8 cellular contexts compared by ENCODE assay signal in genomic region chr14:91154851-91155625, GRCh38. TPM values are rescaled to one million over a fixed set of nuclear protein-coding genes. Genes with fewer than 3 reads are reported as not detected.
DNase-seq lines count a peak whose midpoint lies in the region; ATAC-seq and TF ChIP-seq lines count a peak whose summit lies in the region.

No MANE protein-coding gene starts in this region.

- H3K4me1 Mint-ChIP-seq in activated naive CD4-positive, alpha-beta T cell treated with anti-CD3 and anti-CD28 coated beads for 36 hours (ENCODE audit: low read depth): peaks cover 4% of the 10 kb centered on the region
- peaks cover 11% of the 10 kb centered on the region for H3K4me1 Mint-ChIP-seq in activated naive CD4-positive, alpha-beta T cell treated with anti-CD3 and anti-CD28 coated beads, Interleukin-2, amount 10 ng/mL, durations not matched to agents 7 days and 5 days

- ATAC-seq in sciatic nerve: no peak

- DNase-seq in activated naive CD4-positive, alpha-beta T cell treated with anti-CD3 and anti-CD28 coated beads for 36 hours: peak; percentile 13
- DNase-seq in activated naive CD4-positive, alpha-beta T cell treated with anti-CD3 and anti-CD28 coated beads, Interleukin-2, amount 10 ng/mL, durations not matched to agents 7 days and 5 days: no peak
- peak; percentile 8 for DNase-seq in NCI-H2196 treated with DMSO at 0.1 percent for 48 hours (lab: John Stamatoyannopoulos, UW; ENCODE audit: unreplicated experiment)
- peak; percentile 55 to 73 for DNase-seq in cardiac fibroblast (ENCODE audit: low read depth in 2 of 2)
- DNase-seq in myocyte (ENCODE audit: low read depth): peak; percentile 66
- no peak for DNase-seq in caudate nucleus (lab: John Stamatoyannopoulos, UW)
- no peak for DNase-seq in sciatic nerve (ENCODE audit: low spot score)
- DNase-seq in central memory CD4-positive, alpha-beta T cell: no peak

- no peaks in the 10 kb centered on the region for H3K27me3 Mint-ChIP-seq in activated naive CD4-positive, alpha-beta T cell treated with anti-CD3 and anti-CD28 coated beads for 36 hours (ENCODE audit: low read depth)
- no peaks in the 10 kb centered on the region for H3K27me3 Mint-ChIP-seq in activated naive CD4-positive, alpha-beta T cell treated with anti-CD3 and anti-CD28 coated beads, Interleukin-2, amount 10 ng/mL, durations not matched to agents 7 days and 5 days

- H3K9me3 Mint-ChIP-seq in activated naive CD4-positive, alpha-beta T cell treated with anti-CD3 and anti-CD28 coated beads for 36 hours: no peaks in the 10 kb centered on the region
- H3K9me3 Mint-ChIP-seq in activated naive CD4-positive, alpha-beta T cell treated with anti-CD3 and anti-CD28 coated beads, Interleukin-2, amount 10 ng/mL, durations not matched to agents 7 days and 5 days: no peaks in the 10 kb centered on the region

- H3K4me3 ChIP-seq in cardiac fibroblast (replicated peaks in 1 of 2; ENCODE audit: low read depth in 2 of 2, low read length in 2 of 2): no peak overlapping the region

- TF ChIP-seq CTCF in cardiac fibroblast (IDR thresholded peaks at IDR 0.05; ENCODE audit: low read depth, low read length): no peak

- H3K4me3 Mint-ChIP-seq in activated naive CD4-positive, alpha-beta T cell treated with anti-CD3 and anti-CD28 coated beads for 36 hours: no peak overlapping the region
- H3K4me3 Mint-ChIP-seq in activated naive CD4-positive, alpha-beta T cell treated with anti-CD3 and anti-CD28 coated beads, Interleukin-2, amount 10 ng/mL, durations not matched to agents 7 days and 5 days: no peak overlapping the region

- no peak overlapping the region for H3K27ac Mint-ChIP-seq in activated naive CD4-positive, alpha-beta T cell treated with anti-CD3 and anti-CD28 coated beads for 36 hours
- H3K27ac Mint-ChIP-seq in activated naive CD4-positive, alpha-beta T cell treated with anti-CD3 and anti-CD28 coated beads, Interleukin-2, amount 10 ng/mL, durations not matched to agents 7 days and 5 days: no peak overlapping the region

- intact Hi-C loops in activated naive CD4-positive, alpha-beta T cell treated with anti-CD3 and anti-CD28 coated beads for 36 hours (cut with micrococcal nuclease): no loop called here
- intact Hi-C loops in sciatic nerve (cut with DNase I): no loop called here

- CTCF ChIA-PET in activated naive CD4-positive, alpha-beta T cell treated with anti-CD3 and anti-CD28 coated beads for 36 hours (lab: Charles Lee): interaction anchor here (1.0 to 1.1 kb wide), 2 partner anchors 18 to 119 kb away, joined by 3 read pairs; no protein-coding TSS in a partner anchor
- CTCF ChIA-PET in activated naive CD4-positive, alpha-beta T cell treated with anti-CD3 and anti-CD28 coated beads, Interleukin-2, amount 10 ng/mL, durations not matched to agents 7 days and 5 days (lab: Charles Lee): interaction anchor here (1.0 to 1.5 kb wide), 4 partner anchors 16 to 252 kb away, joined by 3 read pairs; no protein-coding TSS in a partner anchor

- peaks cover 6% of the 10 kb centered on the region for H3K36me3 Mint-ChIP-seq in activated naive CD4-positive, alpha-beta T cell treated with anti-CD3 and anti-CD28 coated beads for 36 hours (ENCODE audit: low read depth)
- peaks cover 43% of the 10 kb centered on the region for H3K36me3 Mint-ChIP-seq in activated naive CD4-positive, alpha-beta T cell treated with anti-CD3 and anti-CD28 coated beads, Interleukin-2, amount 10 ng/mL, durations not matched to agents 7 days and 5 days

- no peak overlapping the region for H3K27ac ChIP-seq in caudate nucleus (ENCODE audit: low read depth, low read length)

RNA-seq across cellular contexts. Expression of gene DGLUCY, which starts 41.2 kb away (rescaled TPM):
- total RNA-seq in activated naive CD4-positive, alpha-beta T cell treated with anti-CD3 and anti-CD28 coated beads for 36 hours: 10 to 100 TPM; 39.5 to 49.2 TPM
- total RNA-seq in myocyte (81.7 and 83.4 TPM in 2 replicates), sciatic nerve (53.8 TPM)
- polyA plus RNA-seq in myocyte (2012): 57.6 TPM

Comparison
In these comparisons a context has a peak if more than half of its experiments do, and no peak if none do; other contexts are left out.
1. DNase-seq: peak in activated naive CD4-positive, alpha-beta T cell treated with anti-CD3 and anti-CD28 coated beads for 36 hours (single experiment), NCI-H2196 treated with DMSO at 0.1 percent for 48 hours (single experiment), cardiac fibroblast (2 of 2) and myocyte (single experiment); none in activated naive CD4-positive, alpha-beta T cell treated with anti-CD3 and anti-CD28 coated beads, Interleukin-2, amount 10 ng/mL, durations not matched to agents 7 days and 5 days (single experiment), caudate nucleus (0 of 61), sciatic nerve (single experiment) and central memory CD4-positive, alpha-beta T cell (single experiment).